In the genomic region with DNA sequence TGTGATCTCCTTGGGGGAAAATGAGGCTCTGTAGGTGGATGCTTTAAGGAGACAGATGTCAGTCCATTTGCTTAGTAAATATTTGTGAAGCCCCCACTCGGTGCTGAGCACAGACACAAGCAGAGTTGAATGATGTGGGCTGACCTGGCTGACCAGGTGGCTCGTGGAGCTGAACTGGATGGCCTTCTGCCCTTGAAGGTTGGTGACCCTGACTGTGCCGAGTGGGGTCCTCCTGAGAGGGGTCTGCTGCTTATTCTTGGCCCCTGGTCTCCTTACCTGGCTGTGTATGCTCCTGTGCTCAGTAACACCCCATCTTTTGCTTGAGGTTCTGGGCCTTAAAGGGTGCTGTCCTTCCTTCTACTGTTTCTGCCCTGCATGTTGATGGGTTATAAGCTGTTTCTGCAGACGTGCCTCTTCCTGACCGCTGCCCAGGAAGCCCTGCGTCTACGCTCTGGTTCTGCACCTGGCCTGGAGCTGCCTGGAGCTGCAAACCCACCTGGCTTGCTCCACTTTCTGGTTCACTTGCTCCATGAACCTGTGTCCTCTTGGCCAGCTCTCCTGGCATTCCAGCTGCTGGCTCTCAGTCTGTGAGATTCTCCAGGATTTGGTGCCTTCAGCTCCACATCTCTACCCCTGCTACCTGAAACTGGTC, we compare ENCODE assay signal across 18 cellular contexts.
"Had no signal": no experiment of that assay in that cellular context is flagged by ENCODE, and none has a peak within 500 bp of the region (broad histone marks: within the 10 kb centered on the region; RNA-seq: fewer than 3 reads in every experiment).

No MANE protein-coding gene starts in this region.

- H3K9me3 Mint-ChIP-seq: activated naive CD4-positive, alpha-beta T cell treated with anti-CD3 and anti-CD28 coated beads, Interleukin-2, amount 50 U/mL, for 72 hours; naive thymus-derived CD8-positive, alpha-beta T cell; neural progenitor cell had no signal

- H3K36me3 Mint-ChIP-seq: activated naive CD4-positive, alpha-beta T cell treated with anti-CD3 and anti-CD28 coated beads, Interleukin-2, amount 50 U/mL, for 72 hours; naive thymus-derived CD8-positive, alpha-beta T cell had no signal

- H3K4me1 Mint-ChIP-seq: neural progenitor cell had no signal

- H3K9me3 ChIP-seq: colonic mucosa, esophagus squamous epithelium, gastroesophageal sphincter, lower lobe of right lung, SK-N-SH, spleen, upper lobe of left lung had no signal

- DNase-seq: activated CD4-positive, alpha-beta T cell treated with anti-CD3 and anti-CD28 coated beads, Interleukin-2, amount 50 U/mL, for 4 hours; activated effector memory CD4-positive, alpha-beta T cell treated with anti-CD3 and anti-CD28 coated beads, Interleukin-2, amount 50 U/mL, for 16 hours; activated T-cell treated with anti-CD3 and anti-CD28 coated beads for 4 hours; colonic mucosa; esophagus squamous epithelium; head of caudate nucleus; kidney; lower lobe of right lung; naive thymus-derived CD8-positive, alpha-beta T cell; SK-N-SH; spleen; stimulated activated CD4-positive, alpha-beta T cell treated with anti-CD3 and anti-CD28 coated beads, Interleukin-4, amount 100 ng/mL, for 24 hours; stimulated activated naive CD4-positive, alpha-beta T cell treated with Interleukin-2 at 50 U/mL for 16 hours; upper lobe of left lung had no signal

- H3K4me1 ChIP-seq: colonic mucosa, esophagus squamous epithelium, gastroesophageal sphincter, neural progenitor cell had no signal

- H3K27me3 Mint-ChIP-seq: progenitor cell of endocrine pancreas had no signal

- H3K27me3 ChIP-seq: colonic mucosa, esophagus squamous epithelium, gastroesophageal sphincter, neural progenitor cell, spleen, upper lobe of left lung had no signal

- H3K4me3 ChIP-seq: colonic mucosa, esophagus squamous epithelium, gastroesophageal sphincter, lower lobe of right lung, neural progenitor cell, spleen, upper lobe of left lung had no signal

- H3K36me3 ChIP-seq: colonic mucosa, esophagus squamous epithelium, lower lobe of right lung, neural progenitor cell, spleen, upper lobe of left lung had no signal

- H3K4me3 Mint-ChIP-seq: naive thymus-derived CD8-positive, alpha-beta T cell; neural progenitor cell had no signal

- H3K27ac Mint-ChIP-seq: neural progenitor cell had no signal
